Comparison of ENCODE assay signal across 8 cellular contexts in genomic region chr12:102062419-102062806, GRCh38. TPM values are rescaled to one million over a fixed set of nuclear protein-coding genes. Genes with fewer than 3 reads are reported as not detected.
A peak's percentile ranks its signal among the peaks of the same experiment; 100 is the strongest.
DNase-seq lines count a peak whose midpoint lies in the region; ATAC-seq and TF ChIP-seq lines count a peak whose summit lies in the region.

No MANE protein-coding gene starts in this region.

- intact Hi-C loops in posterior vena cava (cut with DNase I): no loop called here

- TF ChIP-seq CTCF in DND-41 (IDR thresholded peaks at IDR 0.05; ENCODE audit: borderline replicate concordance, extremely low read depth, low read length, poor library complexity, severe bottlenecking) (no peak), OCI-LY3 (IDR thresholded peaks at IDR 0.05; ENCODE audit: low read depth, low read length) (no peak), endothelial cell (IDR thresholded peaks at IDR 0.05; ENCODE audit: unreplicated experiment) (no peak)

- no peak overlapping the region for H3K27ac Mint-ChIP-seq in endothelial cell (ENCODE audit: unreplicated experiment)

- H2AFZ ChIP-seq in DND-41 (ENCODE audit: low read depth, low read length) (peak overlapping the region; percentile 87), OCI-LY3 (ENCODE audit: low read depth, low read length) (peak overlapping the region; percentile 95)

- 0 out of 3 replicates have a peak, but pooled peaks have one; percentile 2 for ATAC-seq in DND-41 (ENCODE audit: insufficient read depth, low read depth)
- ATAC-seq in GM21786 (IDR thresholded peaks at IDR 0.05; ENCODE audit: unreplicated experiment): no peak
- no peak for ATAC-seq in GM18517 (IDR thresholded peaks at IDR 0.05; ENCODE audit: unreplicated experiment)

- H4K20me1 ChIP-seq in DND-41 (ENCODE audit: insufficient read depth, low read length) (no peaks in the 10 kb centered on the region), OCI-LY3 (ENCODE audit: insufficient read depth, low read length) (no peaks in the 10 kb centered on the region)

- H3K27me3 Mint-ChIP-seq in endothelial cell (ENCODE audit: unreplicated experiment): peaks cover 5% of the 10 kb centered on the region

- H3K27me3 ChIP-seq in DND-41 (ENCODE audit: insufficient read depth, low read length, poor library complexity): no peaks in the 10 kb centered on the region
- no peaks in the 10 kb centered on the region for H3K27me3 ChIP-seq in OCI-LY3 (ENCODE audit: low read depth, low read length)

- peaks cover 3% of the 10 kb centered on the region for H3K36me3 Mint-ChIP-seq in endothelial cell (ENCODE audit: low read depth, unreplicated experiment)

- H3K79me2 ChIP-seq in DND-41 (ENCODE audit: insufficient read depth, low read length) (peaks cover 9% of the 10 kb centered on the region), OCI-LY3 (ENCODE audit: low read length) (peaks cover 5% of the 10 kb centered on the region)

- H3K4me2 ChIP-seq in DND-41 (ENCODE audit: insufficient read depth, low read length) (peak overlapping the region; percentile 80), OCI-LY3 (ENCODE audit: low read length) (peak overlapping the region; percentile 76)

- H3K4me3 Mint-ChIP-seq in endothelial cell (ENCODE audit: unreplicated experiment): peak overlapping the region; percentile 97

- H3K4me1 ChIP-seq in DND-41 (ENCODE audit: insufficient read depth, low read length): peaks cover 22% of the 10 kb centered on the region
- peaks cover 8% of the 10 kb centered on the region for H3K4me1 ChIP-seq in OCI-LY3 (ENCODE audit: low read length)

- H3K9me3 ChIP-seq in DND-41 (ENCODE audit: insufficient read depth, low read length, severe bottlenecking) (no peaks in the 10 kb centered on the region), OCI-LY3 (ENCODE audit: insufficient read depth, low read length) (no peaks in the 10 kb centered on the region)

- H3K36me3 ChIP-seq in DND-41 (ENCODE audit: insufficient read depth, low read length) (no peaks in the 10 kb centered on the region; the same call in 1 of the 2 replicates), OCI-LY3 (replicated peaks; ENCODE audit: low read depth, low read length) (peaks cover 5% of the 10 kb centered on the region)

- DNase-seq in DND-41: no peak
- DNase-seq in endothelial cell (ENCODE audit: low spot score): no peak
- DNase-seq in posterior vena cava (ENCODE audit: low spot score): peak; percentile 28
- DNase-seq in stimulated activated CD4-positive, alpha-beta T cell treated with anti-CD3 and anti-CD28 coated beads, Interleukin-4, amount 100 ng/mL, for 24 hours: no peak
- no peak for DNase-seq in SW 1271 (lab: John Stamatoyannopoulos, UW)

- peak overlapping the region; percentile 86 to 93; a peak in 3 of 4 replicates for H3K4me3 ChIP-seq in DND-41 (ENCODE audit: low read depth in 1 of 2, low read length in 2 of 2)
- peak overlapping the region; percentile 94 for H3K4me3 ChIP-seq in OCI-LY3 (ENCODE audit: low read length)

- H3K9ac ChIP-seq in DND-41 (ENCODE audit: low read depth, low read length) (peak overlapping the region; percentile 86), OCI-LY3 (ENCODE audit: low read length) (peak overlapping the region; percentile 36)

- no peaks in the 10 kb centered on the region for H3K9me3 Mint-ChIP-seq in endothelial cell (ENCODE audit: unreplicated experiment)

- peak overlapping the region; percentile 61 for H3K27ac ChIP-seq in DND-41 (ENCODE audit: low read length)
- H3K27ac ChIP-seq in OCI-LY3 (ENCODE audit: low read length): no peak overlapping the region

- peaks cover 11% of the 10 kb centered on the region for H3K4me1 Mint-ChIP-seq in endothelial cell (ENCODE audit: unreplicated experiment)

RNA-seq across cellular contexts. Expression of gene WASHC3, which starts 0.6 kb away (rescaled TPM):
- total RNA-seq in endothelial cell (ENCODE audit: unreplicated experiment) (19.7 TPM), posterior vena cava (10 to 100 TPM; 46.7 to 50.0 TPM)

RNA-seq across cellular contexts. Expression of gene NUP37, which starts 57.5 kb away (rescaled TPM):
- total RNA-seq in endothelial cell (ENCODE audit: unreplicated experiment) (17.3 TPM), posterior vena cava (10 to 100 TPM; 14.2 to 15.7 TPM)

RNA-seq across cellular contexts. Expression of gene PARPBP, which starts 57.6 kb away (rescaled TPM):
- total RNA-seq in endothelial cell (ENCODE audit: unreplicated experiment): 7.5 TPM
- 1 to 10 TPM; 2.4 to 3.2 TPM for total RNA-seq in posterior vena cava
